ENCODE assay signal across 1 cellular context in genomic region chr9:23934291-23934690, GRCh38.
TF ChIP-seq lines count a peak whose summit lies in the region.

No MANE protein-coding gene starts in this region.

TF ChIP-seq in GM23338, 12 proteins besides CTCF, POLR2A, EP300 and RAD21 (continued from another document):
- TF ChIP-seq ZNF462 (CRISPR knock-in tag; IDR thresholded peaks at IDR 0.05) (no peak), CREB1 (CRISPR knock-in tag; IDR thresholded peaks at IDR 0.05; ENCODE audit: low read depth) (no peak), REST (IDR thresholded peaks at IDR 0.05; ENCODE audit: unreplicated experiment) (no peak), POLR2AphosphoS5 (IDR thresholded peaks at IDR 0.05; ENCODE audit: low read depth) (no peak), NANOG (IDR thresholded peaks at IDR 0.05; ENCODE audit: borderline replicate concordance) (no peak), ZNF114 (CRISPR knock-in tag; IDR thresholded peaks at IDR 0.05) (no peak), STAT1 (IDR thresholded peaks at IDR 0.05; ENCODE audit: unreplicated experiment) (no peak)
